9 cellular contexts compared by ENCODE assay signal in genomic region chr9:15421532-15421931, GRCh38. TPM values are rescaled to one million over a fixed set of nuclear protein-coding genes. Genes with fewer than 3 reads are reported as not detected.
DNase-seq lines count a peak whose midpoint lies in the region; ATAC-seq and TF ChIP-seq lines count a peak whose summit lies in the region.
"Had no signal": no experiment of that assay in that cellular context is flagged by ENCODE, and none has a peak within 500 bp of the region (broad histone marks: within the 10 kb centered on the region; RNA-seq: fewer than 3 reads in every experiment).

No MANE protein-coding gene starts in this region.

- no peak for DNase-seq in activated CD4-positive, alpha-beta T cell treated with anti-CD3 and anti-CD28 coated beads, Interleukin-2, amount 10 ng/mL, durations not matched to agents 24 days and 14 days
- DNase-seq in activated CD4-positive, alpha-beta T cell treated with anti-CD3 and anti-CD28 coated beads for 36 hours = no peak
- DNase-seq in caudate nucleus (lab: John Stamatoyannopoulos, UW) (no peak), substantia nigra (lab: John Stamatoyannopoulos, UW) (no peak)
- DNase-seq: NCI-H1694 had no signal

- peak overlapping the region; percentile 58 for H3K4me2 ChIP-seq in SU-DHL-6 (ENCODE audit: low read depth, low read length, poor library complexity, severe bottlenecking)

- H3F3A ChIP-seq in SU-DHL-6 (ENCODE audit: insufficient read depth) = peaks cover 3% of the 10 kb centered on the region; the same call in 1 of the 2 replicates

- ATAC-seq in activated CD4-positive, alpha-beta T cell treated with anti-CD3 and anti-CD28 coated beads for 36 hours = no peak
- ATAC-seq in HG02588 (IDR thresholded peaks at IDR 0.05; ENCODE audit: unreplicated experiment) = no peak

- H3K36me3 Mint-ChIP-seq in activated CD4-positive, alpha-beta T cell treated with anti-CD3 and anti-CD28 coated beads, Interleukin-2, amount 10 ng/mL, durations not matched to agents 24 days and 14 days (ENCODE audit: low read depth) = peaks cover 18% of the 10 kb centered on the region
- H3K36me3 Mint-ChIP-seq in activated CD4-positive, alpha-beta T cell treated with anti-CD3 and anti-CD28 coated beads for 36 hours (ENCODE audit: low read depth) = peaks cover 26% of the 10 kb centered on the region

- H3K9me3 ChIP-seq in SU-DHL-6 (ENCODE audit: insufficient read depth, low read length) = no peaks in the 10 kb centered on the region
- no peaks in the 10 kb centered on the region for H3K9me3 ChIP-seq in iPS-20b (ENCODE audit: insufficient read depth, low read depth, low read length)
- H3K9me3 ChIP-seq in stomach smooth muscle (ENCODE audit: control insufficient read depth in 2 of 2, low read length in 2 of 2) = no peaks in the 10 kb centered on the region

- no peaks in the 10 kb centered on the region for H3K9me3 Mint-ChIP-seq in activated CD4-positive, alpha-beta T cell treated with anti-CD3 and anti-CD28 coated beads, Interleukin-2, amount 10 ng/mL, durations not matched to agents 24 days and 14 days
- no peaks in the 10 kb centered on the region for H3K9me3 Mint-ChIP-seq in activated CD4-positive, alpha-beta T cell treated with anti-CD3 and anti-CD28 coated beads for 36 hours (ENCODE audit: low read depth)

- no peaks in the 10 kb centered on the region for H3K27me3 ChIP-seq in SU-DHL-6 (ENCODE audit: low read length)
- no peaks in the 10 kb centered on the region for H3K27me3 ChIP-seq in iPS-20b (ENCODE audit: insufficient read depth, low read length)
- no peaks in the 10 kb centered on the region for H3K27me3 ChIP-seq in stomach smooth muscle (ENCODE audit: control insufficient read depth in 1 of 2, insufficient read depth in 2 of 2, low read length in 2 of 2)

- peaks cover 5% of the 10 kb centered on the region for H3K27me3 Mint-ChIP-seq in activated CD4-positive, alpha-beta T cell treated with anti-CD3 and anti-CD28 coated beads, Interleukin-2, amount 10 ng/mL, durations not matched to agents 24 days and 14 days
- no peaks in the 10 kb centered on the region for H3K27me3 Mint-ChIP-seq in activated CD4-positive, alpha-beta T cell treated with anti-CD3 and anti-CD28 coated beads for 36 hours

- POLR2A ChIA-PET in activated CD4-positive, alpha-beta T cell treated with anti-CD3 and anti-CD28 coated beads for 36 hours (lab: Charles Lee) = no interaction called here

- CTCF ChIA-PET in activated CD4-positive, alpha-beta T cell treated with anti-CD3 and anti-CD28 coated beads for 36 hours (lab: Charles Lee) = interaction anchor here (1.1 kb wide), 2 partner anchors 10 to 146 kb away, joined by 3 to 4 read pairs; no protein-coding TSS in a partner anchor

- H4K20me1 ChIP-seq in SU-DHL-6 (ENCODE audit: low read depth, low read length) = 0 out of 2 replicates have a peak, but pooled peaks cover 5% of the 10 kb centered on the region

- no peak overlapping the region for H3K9ac ChIP-seq in SU-DHL-6 (ENCODE audit: low read length)
- peak overlapping the region; percentile 84; the same call in 1 of the 2 replicates for H3K9ac ChIP-seq in iPS-20b (ENCODE audit: low read depth, low read length)
- peak overlapping the region; percentile 96 to 97 for H3K9ac ChIP-seq in stomach smooth muscle (ENCODE audit: low read length in 2 of 2)

- H3K27ac Mint-ChIP-seq in activated CD4-positive, alpha-beta T cell treated with anti-CD3 and anti-CD28 coated beads, Interleukin-2, amount 10 ng/mL, durations not matched to agents 24 days and 14 days = peak overlapping the region; percentile 34
- H3K27ac Mint-ChIP-seq in activated CD4-positive, alpha-beta T cell treated with anti-CD3 and anti-CD28 coated beads for 36 hours = no peak overlapping the region

- H3K79me2 ChIP-seq in SU-DHL-6 (ENCODE audit: insufficient read depth, low read length) = peaks cover 34% of the 10 kb centered on the region

- H3K4me1 Mint-ChIP-seq in activated CD4-positive, alpha-beta T cell treated with anti-CD3 and anti-CD28 coated beads, Interleukin-2, amount 10 ng/mL, durations not matched to agents 24 days and 14 days = peaks cover 39% of the 10 kb centered on the region
- H3K4me1 Mint-ChIP-seq in activated CD4-positive, alpha-beta T cell treated with anti-CD3 and anti-CD28 coated beads for 36 hours = peaks cover 27% of the 10 kb centered on the region

- peak overlapping the region; percentile 69 for H2AFZ ChIP-seq in SU-DHL-6 (ENCODE audit: low read depth, low read length, severe bottlenecking)

- H3K4me3 ChIP-seq in SU-DHL-6 (ENCODE audit: insufficient read depth, low read length, poor library complexity, severe bottlenecking) (no peak overlapping the region), iPS-20b (ENCODE audit: low read length) (no peak overlapping the region; the same call in 1 of the 2 replicates), stomach smooth muscle (ENCODE audit: low read length in 2 of 2) (peak overlapping the region in 1 of 2 donors; percentile 93)

- H3K4me1 ChIP-seq in iPS-20b (ENCODE audit: insufficient read depth, low read length) (peaks cover 4% of the 10 kb centered on the region; the same call in 1 of the 2 replicates), stomach smooth muscle (ENCODE audit: control insufficient read depth, insufficient read depth, low read length) (peaks cover 9% of the 10 kb centered on the region)

- peak overlapping the region; percentile 97 for H3K4me3 Mint-ChIP-seq in activated CD4-positive, alpha-beta T cell treated with anti-CD3 and anti-CD28 coated beads, Interleukin-2, amount 10 ng/mL, durations not matched to agents 24 days and 14 days
- H3K4me3 Mint-ChIP-seq in activated CD4-positive, alpha-beta T cell treated with anti-CD3 and anti-CD28 coated beads for 36 hours = no peak overlapping the region

- intact Hi-C loops in activated CD4-positive, alpha-beta T cell treated with anti-CD3 and anti-CD28 coated beads, Interleukin-2, amount 10 ng/mL, durations not matched to agents 24 days and 14 days (cut with micrococcal nuclease) = loop anchor here (5.0 to 10.0 kb wide), 4 partner anchors 66 to 317 kb away; no protein-coding TSS in a partner anchor
- intact Hi-C loops in activated CD4-positive, alpha-beta T cell treated with anti-CD3 and anti-CD28 coated beads for 36 hours (cut with DNase I, micrococcal nuclease) = loop anchor here (5.0 kb wide), 2 partner anchors 186 to 729 kb away; partner anchors contain the start of gene ZDHHC21 (in 1 of the 2)

- TF ChIP-seq CTCF in SU-DHL-6 (IDR thresholded peaks at IDR 0.05; ENCODE audit: insufficient read depth, low read length, poor library complexity, severe bottlenecking) = no peak

- H3K36me3 ChIP-seq in SU-DHL-6 (ENCODE audit: low read length) = 0 out of 2 replicates have a peak, but pooled peaks cover 5% of the 10 kb centered on the region
- peaks cover 27% of the 10 kb centered on the region for H3K36me3 ChIP-seq in iPS-20b (ENCODE audit: insufficient read depth, low read depth, low read length)
- H3K36me3 ChIP-seq in stomach smooth muscle (ENCODE audit: control insufficient read depth in 2 of 2, insufficient read depth in 2 of 2, low read length in 2 of 2) = peaks cover 9 to 13% of the 10 kb centered on the region in 2 donors

- no peaks in the 10 kb centered on the region for H3K9me2 ChIP-seq in SU-DHL-6 (replicated peaks; ENCODE audit: insufficient read depth, low read length)

- H3K27ac ChIP-seq in SU-DHL-6 (ENCODE audit: low read depth, low read length) (no peak overlapping the region), iPS-20b (ENCODE audit: low read length) (no peak overlapping the region), stomach smooth muscle (ENCODE audit: low read length) (peak overlapping the region; percentile 88), caudate nucleus (ENCODE audit: low read depth, low read length) (no peak overlapping the region), substantia nigra (ENCODE audit: low read depth, low read length, poor library complexity, severe bottlenecking) (no peak overlapping the region)

RNA-seq across cellular contexts. Expression of gene SNAPC3, which starts 1.1 kb away (rescaled TPM):
- 31.7 and 35.9 TPM in 2 replicates for total RNA-seq in activated CD4-positive, alpha-beta T cell treated with anti-CD3 and anti-CD28 coated beads, Interleukin-2, amount 10 ng/mL, durations not matched to agents 24 days and 14 days
- 10 to 100 TPM; 37.8 to 39.6 TPM for total RNA-seq in activated CD4-positive, alpha-beta T cell treated with anti-CD3 and anti-CD28 coated beads for 36 hours
